In the genomic region with DNA sequence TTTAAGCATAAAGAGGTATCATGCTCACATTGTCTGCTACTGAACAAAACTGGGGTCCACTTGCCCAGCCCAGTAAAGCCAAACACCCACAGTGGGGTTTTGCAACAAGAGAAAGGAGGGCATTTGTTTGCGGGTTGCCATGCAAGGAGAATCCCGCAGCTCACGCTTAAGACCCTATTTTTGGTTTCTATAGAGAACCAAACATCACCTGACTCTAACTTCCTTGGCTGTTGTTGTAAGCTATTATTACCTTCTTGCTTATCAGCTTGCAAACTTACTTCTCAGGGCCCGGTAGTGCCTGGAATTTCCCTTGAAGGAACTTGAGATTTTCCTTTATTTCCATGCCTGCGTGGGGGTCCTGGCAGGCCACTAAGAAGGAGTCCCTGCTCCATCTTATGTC, we compare ENCODE assay signal across 15 cellular contexts. TPM values are rescaled to one million over a fixed set of nuclear protein-coding genes. Genes with fewer than 3 reads are reported as not detected.
DNase-seq lines count a peak whose midpoint lies in the region; ATAC-seq and TF ChIP-seq lines count a peak whose summit lies in the region.
"Had no signal": no experiment of that assay in that cellular context is flagged by ENCODE, and none has a peak within 500 bp of the region (broad histone marks: within the 10 kb centered on the region; RNA-seq: fewer than 3 reads in every experiment).

No MANE protein-coding gene starts in this region.

- H4K91ac ChIP-seq in H9 (ENCODE audit: insufficient read length, low read depth, low read length) = no peak overlapping the region

- H4K20me1 ChIP-seq in H9 (ENCODE audit: control insufficient read depth, insufficient read depth, insufficient read length) (no peaks in the 10 kb centered on the region), GM23248 (ENCODE audit: insufficient read depth) (no peaks in the 10 kb centered on the region)

- H3K23me2 ChIP-seq in H9 (ENCODE audit: insufficient read length, low read depth, low read length, poor library complexity, severe bottlenecking) = no peaks in the 10 kb centered on the region

- DNase-seq in H9 = no peak
- DNase-seq in NOMO-1 treated with dmso at 0.1 percent for 144 hours (lab: John Stamatoyannopoulos, UW; ENCODE audit: unreplicated experiment) = peak; percentile 20
- peak; percentile 18 for DNase-seq in medulla oblongata (ENCODE audit: extremely low spot score)
- no peak for DNase-seq in stimulated activated naive B cell treated with anti-CD40 and anti-IgM and Interleukin-4, amounts not matched to agents 10 μg/mL and 1 μg/mL and 100 μg/mL, for 72 hours
- no peak for DNase-seq in effector CD8-positive, alpha-beta T cell (lab: John Stamatoyannopoulos, UW)
- no peak for DNase-seq in GM23248
- DNase-seq: activated CD8-positive, alpha-beta T cell treated with anti-CD3 and anti-CD28 coated beads, Interleukin-2, amount 10 ng/mL, durations not matched to agents 7 days and 5 days; NCI-H1105; stimulated activated CD4-positive, alpha-beta T cell treated with anti-CD3 and anti-CD28 coated beads, Interleukin-2, amount 100 ng/mL, for 24 hours had no signal

- no peak overlapping the region for H2BK20ac ChIP-seq in H9 (ENCODE audit: low read depth, low read length, poor library complexity, severe bottlenecking)

- H3K4me3 ChIP-seq in GM23248 = no peak overlapping the region

- H3K9ac ChIP-seq in H9 (ENCODE audit: extremely low read depth, insufficient read length, low read length) (no peak overlapping the region), GM23248 (no peak overlapping the region)

- H3K23ac ChIP-seq in H9 (ENCODE audit: insufficient read length, low read depth, low read length) = no peak overlapping the region

- peaks cover 0 to 4% (median 2%) of the 10 kb centered on the region in 3 experiments; a peak in 2 of 7 replicates for H3K36me3 Mint-ChIP-seq in H9 (ENCODE audit: insufficient read depth in 1 of 3, low read depth in 3 of 3)
- H3K36me3 Mint-ChIP-seq in stimulated activated naive B cell treated with anti-CD40 and anti-IgM and Interleukin-4, amounts not matched to agents 10 μg/mL and 1 μg/mL and 100 μg/mL, for 72 hours = no peaks in the 10 kb centered on the region
- H3K36me3 Mint-ChIP-seq: natural killer cell treated with Interleukin-12 subunit alpha and Interleukin-12 subunit beta and Interleukin-15 and Interleukin-18, amount 100 ng/mL, for 72 hours had no signal

- no peak overlapping the region for H2BK5ac ChIP-seq in H9 (ENCODE audit: insufficient read length, low read length)

- H2AFZ ChIP-seq in H9 (ENCODE audit: low read length) (peak overlapping the region; percentile 35), GM23248 (no peak overlapping the region)

- H3K79me2 ChIP-seq in H9 (ENCODE audit: insufficient read depth, low read length) (no peaks in the 10 kb centered on the region), GM23248 (ENCODE audit: insufficient read depth) (no peaks in the 10 kb centered on the region)

- H3K14ac ChIP-seq in H9 (ENCODE audit: insufficient read depth, low read length) = no peak overlapping the region

- H3K4me1 ChIP-seq in H9 (ENCODE audit: insufficient read depth, low read length) (peaks cover 22% of the 10 kb centered on the region), GM23248 (ENCODE audit: insufficient read depth) (peaks cover 37% of the 10 kb centered on the region)

- H3K4me1 Mint-ChIP-seq in H9 = peaks cover 67 to 68% of the 10 kb centered on the region in 2 experiments
- H3K4me1 Mint-ChIP-seq in stimulated activated naive B cell treated with anti-CD40 and anti-IgM and Interleukin-4, amounts not matched to agents 10 μg/mL and 1 μg/mL and 100 μg/mL, for 72 hours = peaks cover 30 to 53% of the 10 kb centered on the region in 2 donors
- H3K4me1 Mint-ChIP-seq: central memory CD8-positive, alpha-beta T cell had no signal

- no peak overlapping the region for H4K5ac ChIP-seq in H9 (ENCODE audit: insufficient read length, low read depth, low read length)

- WGBS in H9 (ENCODE audit: extremely low coverage, insufficient read length, low lambda C conversion rate) = no CpG with 5 or more reads among the region's 5 CpGs
- 91 to 95% methylated on average over 5 of the region's 5 CpGs for WGBS in GM23248 (ENCODE audit: low coverage in 1 of 2, low lambda C conversion rate in 2 of 2, missing lambda C conversion rate in 2 of 2), 2 experiments

- H3F3A ChIP-seq in GM23248 (ENCODE audit: insufficient read depth) = peaks cover 39% of the 10 kb centered on the region

- no peak overlapping the region for H3K27ac ChIP-seq in H9 (ENCODE audit: insufficient read length, low read depth, low read length)
- no peak overlapping the region for H3K27ac ChIP-seq in GM23248
- H3K27ac ChIP-seq: C4-2B, VCaP had no signal

- no peaks in the 10 kb centered on the region for H3K27me3 Mint-ChIP-seq in H9 (ENCODE audit: low read depth)
- no peaks in the 10 kb centered on the region for H3K27me3 Mint-ChIP-seq in stimulated activated naive B cell treated with anti-CD40 and anti-IgM and Interleukin-4, amounts not matched to agents 10 μg/mL and 1 μg/mL and 100 μg/mL, for 72 hours

- no peak overlapping the region for H4K8ac ChIP-seq in H9 (replicated peaks; ENCODE audit: insufficient read length, low read depth, low read length)

- H3K9me3 ChIP-seq in H9 (ENCODE audit: control insufficient read depth, low read depth, low read length) (no peaks in the 10 kb centered on the region), GM23248 (ENCODE audit: low read depth) (no peaks in the 10 kb centered on the region)

- no peak overlapping the region for H3K18ac ChIP-seq in H9 (ENCODE audit: insufficient read length, low read depth, low read length)

- no peak overlapping the region for H2BK12ac ChIP-seq in H9 (ENCODE audit: insufficient read length, low read depth, low read length)

- no peak overlapping the region for H3K4ac ChIP-seq in H9 (ENCODE audit: low read depth, low read length)

- peaks cover 5% of the 10 kb centered on the region; the same call in 1 of the 2 replicates for H3K9me2 ChIP-seq in GM23248 (ENCODE audit: insufficient read depth)

- H3K27me3 ChIP-seq in H9 (ENCODE audit: insufficient read depth, low read length) (no peaks in the 10 kb centered on the region), GM23248 (replicated peaks; ENCODE audit: insufficient read depth) (no peaks in the 10 kb centered on the region)

- H3K79me1 ChIP-seq in H9 (ENCODE audit: insufficient read depth, low read depth, low read length, poor library complexity, severe bottlenecking) = no peaks in the 10 kb centered on the region

- no peak overlapping the region for H2BK120ac ChIP-seq in H9 (ENCODE audit: low read depth, low read length, poor library complexity, severe bottlenecking)

- no peak overlapping the region for H3K4me3 Mint-ChIP-seq in H9
- H3K4me3 Mint-ChIP-seq in stimulated activated naive B cell treated with anti-CD40 and anti-IgM and Interleukin-4, amounts not matched to agents 10 μg/mL and 1 μg/mL and 100 μg/mL, for 72 hours = no peak overlapping the region
- H3K4me3 Mint-ChIP-seq: activated CD8-positive, alpha-beta T cell treated with anti-CD3 and anti-CD28 coated beads, Interleukin-2, amount 10 ng/mL, durations not matched to agents 7 days and 5 days; central memory CD8-positive, alpha-beta T cell; natural killer cell treated with Interleukin-12 subunit alpha and Interleukin-12 subunit beta and Interleukin-15 and Interleukin-18, amount 100 ng/mL, for 72 hours had no signal

- no peak overlapping the region for H3T11ph ChIP-seq in H9 (ENCODE audit: low read length)

- no peak overlapping the region for H2BK15ac ChIP-seq in H9 (ENCODE audit: low read depth, low read length)

- in situ Hi-C loops in GM23248 (cut with MboI) = no loop called here

- no peaks in the 10 kb centered on the region for H3K36me3 ChIP-seq in GM23248 (ENCODE audit: low read depth)

- peak overlapping the region in 2 of 3 experiments; percentile 41 to 82; a peak in 3 of 7 replicates for H3K27ac Mint-ChIP-seq in H9
- peak overlapping the region; percentile 59 for H3K27ac Mint-ChIP-seq in stimulated activated naive B cell treated with anti-CD40 and anti-IgM and Interleukin-4, amounts not matched to agents 10 μg/mL and 1 μg/mL and 100 μg/mL, for 72 hours
- H3K27ac Mint-ChIP-seq: activated CD8-positive, alpha-beta T cell treated with anti-CD3 and anti-CD28 coated beads, Interleukin-2, amount 10 ng/mL, durations not matched to agents 7 days and 5 days; natural killer cell treated with Interleukin-12 subunit alpha and Interleukin-12 subunit beta and Interleukin-15 and Interleukin-18, amount 100 ng/mL, for 72 hours had no signal

- no peak for ATAC-seq in stimulated activated naive B cell treated with anti-CD40 and anti-IgM and Interleukin-4, amounts not matched to agents 10 μg/mL and 1 μg/mL and 100 μg/mL, for 72 hours (replicated peaks)
- ATAC-seq in GM18520 (IDR thresholded peaks at IDR 0.05; ENCODE audit: unreplicated experiment) = no peak
- ATAC-seq: activated CD8-positive, alpha-beta T cell treated with anti-CD3 and anti-CD28 coated beads, Interleukin-2, amount 10 ng/mL, durations not matched to agents 7 days and 5 days; natural killer cell treated with Interleukin-12 subunit alpha and Interleukin-12 subunit beta and Interleukin-15 and Interleukin-18, amount 100 ng/mL, for 72 hours had no signal

- H3K9me3 Mint-ChIP-seq in H9 = peaks cover 0 to 3% of the 10 kb centered on the region in 2 experiments; a peak in 1 of 5 replicates
- no peaks in the 10 kb centered on the region for H3K9me3 Mint-ChIP-seq in stimulated activated naive B cell treated with anti-CD40 and anti-IgM and Interleukin-4, amounts not matched to agents 10 μg/mL and 1 μg/mL and 100 μg/mL, for 72 hours
- H3K9me3 Mint-ChIP-seq: central memory CD8-positive, alpha-beta T cell; natural killer cell treated with Interleukin-12 subunit alpha and Interleukin-12 subunit beta and Interleukin-15 and Interleukin-18, amount 100 ng/mL, for 72 hours had no signal

- H3K56ac ChIP-seq in H9 (ENCODE audit: insufficient read length, low read depth, low read length) = no peak overlapping the region

- no peak for TF ChIP-seq CTCF in H9 (conservative IDR thresholded peaks at IDR 0.05)

- H3K4me2 ChIP-seq in H9 (ENCODE audit: insufficient read depth, insufficient read length, low read length) (no peak overlapping the region), GM23248 (ENCODE audit: unreplicated experiment) (no peak overlapping the region)

- no peak overlapping the region for H2AK5ac ChIP-seq in H9 (ENCODE audit: insufficient read length, low read length)

RNA-seq across cellular contexts. Expression of a gene that starts 20.7 kb away (rescaled TPM):
- total RNA-seq in H9 (2021) = 0.55 and 0.64 TPM in 2 replicates
- 10.9 and 19.0 TPM in 2 replicates for total RNA-seq in GM23248 (2014; rRNA removed; shearing (Covaris generic))
- 10.4 and 10.6 TPM in 2 replicates for polyA plus RNA-seq in GM23248 (2016; fragmentation: Nextera tagmentation; extraction: Ambion mirVana)

RNA-seq across cellular contexts. Expression of a gene that starts 29.4 kb away (rescaled TPM):
- not detected in 2 replicates for total RNA-seq in H9 (2021)
- not detected in 2 replicates for total RNA-seq in GM23248 (2014; rRNA removed; shearing (Covaris generic))
- polyA plus RNA-seq in GM23248 (2016; fragmentation: Nextera tagmentation; extraction: Ambion mirVana) = not detected in 2 replicates
- total RNA-seq: activated CD8-positive, alpha-beta T cell treated with anti-CD3 and anti-CD28 coated beads, Interleukin-2, amount 10 ng/mL, durations not matched to agents 7 days and 5 days; natural killer cell treated with Interleukin-12 subunit alpha and Interleukin-12 subunit beta and Interleukin-15 and Interleukin-18, amount 100 ng/mL, for 72 hours; RPMI7951 had no signal

RNA-seq across cellular contexts. Expression of a gene that starts 44.0 kb away (rescaled TPM):
- 1.2 and 1.9 TPM in 2 replicates for total RNA-seq in H9 (2021)
- 15.2 and 18.6 TPM in 2 replicates for total RNA-seq in GM23248 (2014; rRNA removed; shearing (Covaris generic))
- polyA plus RNA-seq in GM23248 (2016; fragmentation: Nextera tagmentation; extraction: Ambion mirVana) = 14.3 and 15.7 TPM in 2 replicates

RNA-seq across cellular contexts. Expression of a gene that starts 46.6 kb away (rescaled TPM):
- total RNA-seq in H9 (2021) = 0.09 TPM in 1 of 2 replicates, not detected in the other
- total RNA-seq in GM23248 (2014; rRNA removed; shearing (Covaris generic)) = 3.5 and 7.0 TPM in 2 replicates
- 8.5 and 9.5 TPM in 2 replicates for polyA plus RNA-seq in GM23248 (2016; fragmentation: Nextera tagmentation; extraction: Ambion mirVana)

Comparison
In these comparisons a context has a peak if more than half of its experiments do, and no peak if none do; other contexts are left out.
1. DNase-seq: peak in NOMO-1 treated with dmso at 0.1 percent for 144 hours (single experiment) and medulla oblongata (single experiment); none in H9 (single experiment), stimulated activated naive B cell treated with anti-CD40 and anti-IgM and Interleukin-4, amounts not matched to agents 10 μg/mL and 1 μg/mL and 100 μg/mL, for 72 hours (single experiment), effector CD8-positive, alpha-beta T cell (single experiment) and GM23248 (single experiment).